In genomic region chr5:111227805-111228204, GRCh38 we compare ENCODE assay signal across 10 cellular contexts.
DNase-seq lines count a peak whose midpoint lies in the region; ATAC-seq and TF ChIP-seq lines count a peak whose summit lies in the region.
"Had no signal": no experiment of that assay in that cellular context is flagged by ENCODE, and none has a peak within 500 bp of the region (broad histone marks: within the 10 kb centered on the region; RNA-seq: fewer than 3 reads in every experiment).

No MANE protein-coding gene starts in this region.

- no peaks in the 10 kb centered on the region for H4K20me1 ChIP-seq in OCI-LY1 (ENCODE audit: insufficient read depth, low read length)

- H3K9ac ChIP-seq in OCI-LY1 (ENCODE audit: low read length) = peak overlapping the region; percentile 92

- peaks cover 75% of the 10 kb centered on the region for H3K4me1 ChIP-seq in OCI-LY1 (ENCODE audit: insufficient read depth, low read length, severe bottlenecking)

- no peaks in the 10 kb centered on the region for H3K9me3 ChIP-seq in OCI-LY1 (ENCODE audit: low read length)
- H3K9me3 ChIP-seq: right atrium auricular region had no signal

- ATAC-seq in HG02678 (IDR thresholded peaks at IDR 0.05; ENCODE audit: unreplicated experiment) (no peak), HG03520 (IDR thresholded peaks at IDR 0.05; ENCODE audit: unreplicated experiment) (no peak), HG02759 (IDR thresholded peaks at IDR 0.05; ENCODE audit: unreplicated experiment) (no peak)
- ATAC-seq: stimulated activated naive B cell treated with anti-CD40 and anti-IgM and Interleukin-4, amounts not matched to agents 10 μg/mL and 1 μg/mL and 100 μg/mL, for 72 hours had no signal

- TF ChIP-seq CTCF in OCI-LY1 (IDR thresholded peaks at IDR 0.05; ENCODE audit: low read length) = no peak
- no peak for TF ChIP-seq CTCF in astrocyte of the spinal cord (IDR thresholded peaks at IDR 0.05; ENCODE audit: low read depth, low read length)

- intact Hi-C loops in posterior cingulate gyrus (cut with DNase I) = no loop called here

- DNase-seq in GM03348 (ENCODE audit: low spot score) (peak; percentile 64), astrocyte of the spinal cord (ENCODE audit: low read depth, low spot score) (peak; percentile 68), posterior cingulate gyrus (peak in 7 of 10 donors; percentile 14 to 82 (median 30))
- DNase-seq: NCI-H1417 treated with DMSO at 0.1 percent for 48 hours; stimulated activated naive B cell treated with anti-CD40 and anti-IgM and Interleukin-4, amounts not matched to agents 10 μg/mL and 1 μg/mL and 100 μg/mL, for 72 hours had no signal

- peaks cover 81% of the 10 kb centered on the region for H3K79me2 ChIP-seq in OCI-LY1 (ENCODE audit: insufficient read depth, low read length)

- peaks cover 19% of the 10 kb centered on the region; the same call in 1 of the 2 replicates for H3F3A ChIP-seq in OCI-LY1 (ENCODE audit: insufficient read depth, low read length)

- H3K4me2 ChIP-seq in OCI-LY1 (ENCODE audit: low read length) = peak overlapping the region; percentile 93

- in situ Hi-C loops in astrocyte of the spinal cord (cut with HindIII; ENCODE audit: low sequenced_read_pairs) = no loop called here

- H2AFZ ChIP-seq in OCI-LY1 (ENCODE audit: low read length) = no peak overlapping the region

- peaks cover 15% of the 10 kb centered on the region; the same call in 1 of the 2 replicates for H3K36me3 ChIP-seq in OCI-LY1 (ENCODE audit: insufficient read depth, low read length)
- H3K36me3 ChIP-seq: right atrium auricular region had no signal

- H3K27ac ChIP-seq in OCI-LY1 (ENCODE audit: low read depth, low read length, poor library complexity, severe bottlenecking) = peak overlapping the region; percentile 98
- H3K27ac ChIP-seq: right atrium auricular region had no signal

- H3K9me2 ChIP-seq in OCI-LY1 (ENCODE audit: low read depth, low read length) = no peaks in the 10 kb centered on the region

- peak overlapping the region; percentile 90 for H3K4me3 ChIP-seq in OCI-LY1 (ENCODE audit: low read depth, low read length, poor library complexity, severe bottlenecking)
- no peak overlapping the region for H3K4me3 ChIP-seq in astrocyte of the spinal cord (ENCODE audit: low read depth, low read length)
- H3K4me3 ChIP-seq: right atrium auricular region had no signal

- H3K27me3 ChIP-seq in OCI-LY1 (ENCODE audit: insufficient read depth, low read length) = no peaks in the 10 kb centered on the region
- H3K27me3 ChIP-seq: right atrium auricular region had no signal
